ENCODE assay signal across 27 cellular contexts in genomic region chr4:2909583-2909982, GRCh38.
"Had no signal": no experiment of that assay in that cellular context is flagged by ENCODE, and none has a peak within 500 bp of the region (broad histone marks: within the 10 kb centered on the region; RNA-seq: fewer than 3 reads in every experiment).

No MANE protein-coding gene starts in this region.

- H3K27me3 Mint-ChIP-seq: activated B cell treated with CpG ODN at 0.5 μM for 24 hours; activated CD8-positive, alpha-beta T cell treated with anti-CD3 and anti-CD28 coated beads for 36 hours; activated naive CD8-positive, alpha-beta T cell; naive thymus-derived CD4-positive, alpha-beta T cell; stimulated activated naive CD8-positive, alpha-beta T cell treated with anti-CD3 and anti-CD28 coated beads, Interleukin-15, amount 100 ng/mL, for 72 hours had no signal

- ATAC-seq: activated CD8-positive, alpha-beta T cell treated with anti-CD3 and anti-CD28 coated beads for 36 hours; foreskin keratinocyte; naive thymus-derived CD4-positive, alpha-beta T cell; sciatic nerve; stimulated activated naive CD8-positive, alpha-beta T cell treated with anti-CD3 and anti-CD28 coated beads, Interleukin-15, amount 100 ng/mL, for 72 hours had no signal

- H3K4me1 ChIP-seq: esophagus muscularis mucosa, foreskin keratinocyte, neural progenitor cell, vagina had no signal

- H3K9ac ChIP-seq: neural progenitor cell had no signal

- H3K9me3 Mint-ChIP-seq: activated B cell treated with CpG ODN at 0.5 μM for 24 hours; activated CD8-positive, alpha-beta T cell treated with anti-CD3 and anti-CD28 coated beads for 36 hours; endodermal cell; naive thymus-derived CD4-positive, alpha-beta T cell; neural progenitor cell; stimulated activated naive CD8-positive, alpha-beta T cell treated with anti-CD3 and anti-CD28 coated beads, Interleukin-15, amount 100 ng/mL, for 72 hours; T-helper 1 cell treated with Interleukin-12 subunit alpha and Interleukin-12 subunit beta and Interleukin-4 antibody, amounts not matched to agents 30 μg/mL and 1 μg/mL, for 36 hours had no signal

- H3K27me3 ChIP-seq: esophagus muscularis mucosa, foreskin keratinocyte, heart right ventricle, neural progenitor cell, upper lobe of left lung, vagina had no signal

- H3K4me1 Mint-ChIP-seq: endodermal cell, neural progenitor cell had no signal

- H3K9me3 ChIP-seq: esophagus muscularis mucosa, heart right ventricle, upper lobe of left lung, vagina had no signal

- H3K36me3 ChIP-seq: neural progenitor cell had no signal

- H3K4me3 Mint-ChIP-seq: activated B cell treated with CpG ODN at 0.5 μM for 24 hours; activated CD8-positive, alpha-beta T cell treated with anti-CD3 and anti-CD28 coated beads for 36 hours; activated naive CD8-positive, alpha-beta T cell; endodermal cell; naive thymus-derived CD4-positive, alpha-beta T cell; neural progenitor cell; stimulated activated naive CD8-positive, alpha-beta T cell treated with anti-CD3 and anti-CD28 coated beads, Interleukin-15, amount 100 ng/mL, for 72 hours; T-helper 1 cell treated with Interleukin-12 subunit alpha and Interleukin-12 subunit beta and Interleukin-4 antibody, amounts not matched to agents 30 μg/mL and 1 μg/mL, for 36 hours had no signal

- H3K4me3 ChIP-seq: esophagus muscularis mucosa, heart right ventricle, neural progenitor cell, skin epidermis, upper lobe of left lung, vagina had no signal

- H3K27ac Mint-ChIP-seq: activated B cell treated with CpG ODN at 0.5 μM for 24 hours; activated CD8-positive, alpha-beta T cell treated with anti-CD3 and anti-CD28 coated beads for 36 hours; activated naive CD8-positive, alpha-beta T cell; neural progenitor cell; T-helper 1 cell treated with Interleukin-12 subunit alpha and Interleukin-12 subunit beta and Interleukin-4 antibody, amounts not matched to agents 30 μg/mL and 1 μg/mL, for 36 hours had no signal

- H3K27ac ChIP-seq: esophagus muscularis mucosa, foreskin keratinocyte, neural progenitor cell, skin epidermis, upper lobe of left lung, vagina had no signal

- DNase-seq: activated B cell treated with CpG ODN at 0.5 μM for 24 hours; activated CD4-positive, alpha-beta T cell treated with anti-CD3 and anti-CD28 coated beads, Interleukin-2, amount 50 U/mL, for 1 hour; activated CD8-positive, alpha-beta T cell treated with anti-CD3 and anti-CD28 coated beads for 36 hours; activated naive CD4-positive, alpha-beta T cell; activated T-cell treated with anti-CD3 and anti-CD28 coated beads, Interleukin-2, amount 50 U/mL, for 48 hours; anterior cingulate cortex; central memory CD4-positive, alpha-beta T cell; endodermal cell; foreskin keratinocyte; heart right ventricle; midbrain; naive thymus-derived CD4-positive, alpha-beta T cell; occipital lobe; stimulated activated CD4-positive, alpha-beta T cell treated with anti-CD3 and anti-CD28 coated beads, Interleukin-12 subunit alpha, Interleukin-12 subunit beta, amount 100 ng/mL, for 4 hours; stimulated activated CD4-positive, alpha-beta T cell treated with anti-CD3 and anti-CD28 coated beads, Interleukin-4, amount 100 ng/mL, for 1 hour; stimulated activated naive CD8-positive, alpha-beta T cell treated with anti-CD3 and anti-CD28 coated beads, Interleukin-15, amount 100 ng/mL, for 72 hours; substantia nigra; SW 1271; T1000; upper lobe of left lung had no signal
